ENCODE assay signal across 10 cellular contexts in genomic region chr2:219553168-219553417, GRCh38. TPM values are rescaled to one million over a fixed set of nuclear protein-coding genes. Genes with fewer than 3 reads are reported as not detected.
A peak's percentile ranks its signal among the peaks of the same experiment; 100 is the strongest.
DNase-seq lines count a peak whose midpoint lies in the region; ATAC-seq and TF ChIP-seq lines count a peak whose summit lies in the region.
"Had no signal": no experiment of that assay in that cellular context is flagged by ENCODE, and none has a peak within 500 bp of the region (broad histone marks: within the 10 kb centered on the region; RNA-seq: fewer than 3 reads in every experiment).

No MANE protein-coding gene starts in this region.

- BruUV-seq in PC-9 (replicated peaks; lab: Mats Ljungman, UMichigan), result no TSS peak

- H3K4me2 ChIP-seq in PC-9, result peak overlapping the region; percentile 88
- peak overlapping the region; percentile 74 for H3K4me2 ChIP-seq in parathyroid adenoma (ENCODE audit: low read length)

- H3K36me3 ChIP-seq in BE2C (peaks cover 5% of the 10 kb centered on the region), PC-9 (ENCODE audit: low read depth) (no peaks in the 10 kb centered on the region), parathyroid adenoma (ENCODE audit: control insufficient read depth, insufficient read depth, low read length) (no peaks in the 10 kb centered on the region)

- H3K79me2 ChIP-seq in PC-9 (ENCODE audit: low read depth) (no peaks in the 10 kb centered on the region), parathyroid adenoma (no peaks in the 10 kb centered on the region)

- H3K4me1 ChIP-seq in BE2C, result peaks cover 5% of the 10 kb centered on the region; the same call in 1 of the 2 replicates
- no peaks in the 10 kb centered on the region for H3K4me1 ChIP-seq in PC-9 (replicated peaks; ENCODE audit: insufficient read depth)
- peaks cover 3% of the 10 kb centered on the region for H3K4me1 ChIP-seq in parathyroid adenoma

- H3K4me3 ChIP-seq in BE2C (ENCODE audit: low read depth, low read length) (peak overlapping the region; percentile 72), PC-9 (peak overlapping the region; percentile 57; the same call in 1 of the 2 replicates), fibroblast of pulmonary artery (replicated peaks; ENCODE audit: low read depth, low read length) (peak overlapping the region; percentile 62), parathyroid adenoma (ENCODE audit: low read depth, low read length) (peak overlapping the region; percentile 59)

- CTCF ChIA-PET in PC-9 (lab: Charles Lee), result interaction anchor here (1.3 kb wide), 1 partner anchor 8 kb away, joined by 3 read pairs; no protein-coding TSS in a partner anchor

- H3K27ac ChIP-seq in PC-9 (no peak overlapping the region), parathyroid adenoma (no peak overlapping the region)
- H3K27ac ChIP-seq: HL-60 had no signal

- POLR2A ChIA-PET in PC-9 (lab: Charles Lee; ENCODE audit: unreplicated experiment), result no interaction called here

- H2AFZ ChIP-seq in PC-9 (no peak overlapping the region), parathyroid adenoma (peak overlapping the region; percentile 80)

- TF ChIP-seq CTCF in BE2C (IDR thresholded peaks at IDR 0.05; ENCODE audit: low read depth, low read length) (no peak), PC-9 (conservative IDR thresholded peaks at IDR 0.05) (no peak), fibroblast of pulmonary artery (IDR thresholded peaks at IDR 0.05; ENCODE audit: low read length, missing control alignments) (no peak), parathyroid adenoma (IDR thresholded peaks at IDR 0.05) (no peak)

- no peak overlapping the region for H3K9ac ChIP-seq in parathyroid adenoma

- ATAC-seq in HG02885 (IDR thresholded peaks at IDR 0.05; ENCODE audit: poor library complexity, unreplicated experiment), result no peak

- H3K9me2 ChIP-seq in PC-9 (ENCODE audit: insufficient read depth), result no peaks in the 10 kb centered on the region

- H3K9me3 ChIP-seq in BE2C (no peaks in the 10 kb centered on the region), PC-9 (ENCODE audit: insufficient read depth, low read depth) (no peaks in the 10 kb centered on the region), parathyroid adenoma (ENCODE audit: control insufficient read depth, low read length) (no peaks in the 10 kb centered on the region)

- intact Hi-C loops in PC-9 (cut with micrococcal nuclease; ENCODE audit: unreplicated experiment), result no loop called here

- no peak for DNase-seq in BE2C
- no peak for DNase-seq in PC-9
- DNase-seq in fibroblast of pulmonary artery (ENCODE audit: low read depth), result no peak
- no peak for DNase-seq in inferior parietal cortex (ENCODE audit: extremely low spot score)
- no peak for DNase-seq in NCI-H1417 (lab: John Stamatoyannopoulos, UW)
- DNase-seq in T-helper 9 cell, result no peak

- H3K27me3 ChIP-seq in BE2C (no peaks in the 10 kb centered on the region), PC-9 (ENCODE audit: insufficient read depth, low read depth) (no peaks in the 10 kb centered on the region), parathyroid adenoma (ENCODE audit: control insufficient read depth, insufficient read depth, low read length) (peaks cover 4% of the 10 kb centered on the region)

- no peaks in the 10 kb centered on the region for H3F3A ChIP-seq in PC-9 (ENCODE audit: insufficient read depth, low read depth)

- H4K20me1 ChIP-seq in PC-9 (ENCODE audit: insufficient read depth), result no peaks in the 10 kb centered on the region

RNA-seq across cellular contexts. Expression of gene TMEM198, which starts 9.3 kb away (rescaled TPM):
- 110 TPM for polyA plus RNA-seq in BE2C (2012; ENCODE audit: insufficient read depth, insufficient read length, low read depth)
- 3.6 and 5.8 TPM in 2 replicates for total RNA-seq in PC-9 (2021)

RNA-seq across cellular contexts. Expression of gene CHPF, which starts 9.5 kb away (rescaled TPM):
- polyA plus RNA-seq in BE2C (2012; ENCODE audit: insufficient read depth, insufficient read length, low read depth), result 304 TPM
- total RNA-seq in PC-9 (2021), result 78.2 and 89.7 TPM in 2 replicates

RNA-seq across cellular contexts. Expression of gene OBSL1, which starts 18.2 kb away (rescaled TPM):
- polyA plus RNA-seq in BE2C (2012; ENCODE audit: insufficient read depth, insufficient read length, low read depth), result 340 TPM
- 110 and 161 TPM in 2 replicates for total RNA-seq in PC-9 (2021)

RNA-seq across cellular contexts. Expression of gene INHA, which starts 19.0 kb away (rescaled TPM):
- polyA plus RNA-seq in BE2C (2012; ENCODE audit: insufficient read depth, insufficient read length, low read depth), result 7.7 TPM
- 5.2 and 9.1 TPM in 2 replicates for total RNA-seq in PC-9 (2021)
- total RNA-seq: OCI-LY7 had no signal

RNA-seq across cellular contexts. Expression of gene ASIC4, which starts 38.8 kb away (rescaled TPM):
- 116 TPM for polyA plus RNA-seq in BE2C (2012; ENCODE audit: insufficient read depth, insufficient read length, low read depth)
- total RNA-seq in PC-9 (2021), result 0.22 and 0.30 TPM in 2 replicates
